ENCODE assay signal across 10 cellular contexts in the genomic region with DNA sequence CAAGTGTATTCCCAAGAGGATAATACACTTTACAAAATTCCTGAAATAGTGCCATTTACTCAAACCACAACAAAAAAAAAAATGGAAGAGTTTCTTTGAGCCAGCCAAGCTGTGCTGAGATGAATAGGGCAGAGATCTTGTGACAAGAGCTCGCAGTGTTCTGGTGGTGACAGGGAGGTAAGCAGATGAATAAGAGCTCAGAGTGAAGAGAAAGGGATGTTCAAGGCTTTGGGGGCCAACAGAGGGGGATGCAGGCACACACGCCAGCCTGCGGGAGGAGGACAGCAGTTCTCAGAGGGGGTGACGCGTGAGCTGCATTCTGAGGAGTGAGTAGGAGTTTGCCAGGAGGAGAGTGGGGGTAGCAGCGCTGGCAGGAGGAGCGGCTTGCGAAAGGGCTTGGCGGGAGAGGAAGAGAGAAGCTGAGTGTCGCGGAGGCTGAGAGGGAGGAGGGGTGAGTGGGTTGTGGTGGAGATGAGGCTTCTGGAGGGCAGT.
A peak's percentile ranks its signal among the peaks of the same experiment; 100 is the strongest.
DNase-seq lines count a peak whose midpoint lies in the region; ATAC-seq and TF ChIP-seq lines count a peak whose summit lies in the region.
"Had no signal": no experiment of that assay in that cellular context is flagged by ENCODE, and none has a peak within 500 bp of the region (broad histone marks: within the 10 kb centered on the region; RNA-seq: fewer than 3 reads in every experiment).

No MANE protein-coding gene starts in this region.

- H3K27me3 ChIP-seq in dorsolateral prefrontal cortex (no peaks in the 10 kb centered on the region), lung (ENCODE audit: control insufficient read depth, insufficient read depth) (no peaks in the 10 kb centered on the region), uterus (no peaks in the 10 kb centered on the region)
- H3K27me3 ChIP-seq in CD8-positive, alpha-beta T cell (ENCODE audit: insufficient read depth, low read length) = no peaks in the 10 kb centered on the region

- no peak for TF ChIP-seq POLR2A in uterus (IDR thresholded peaks at IDR 0.05)

- WGBS in lung, 2 donors = 60 to 68% methylated on average over 11 of the region's 11 CpGs

- H3K27ac ChIP-seq in dorsolateral prefrontal cortex (peak overlapping the region; percentile 76 to 97 (median 90)), lung (ENCODE audit: low read depth in 1 of 2, low read length in 1 of 2) (no peak overlapping the region), uterus (peak overlapping the region; percentile 37 to 62), RWPE1 (no peak overlapping the region)
- no peak overlapping the region for H3K27ac ChIP-seq in CD8-positive, alpha-beta T cell (ENCODE audit: low read depth, low read length)

- peak; percentile 42 for ATAC-seq in activated CD4-positive, alpha-beta T cell treated with anti-CD3 and anti-CD28 coated beads for 36 hours
- peak; percentile 60 for ATAC-seq in lung (ENCODE audit: insufficient read depth, low FRiP score)
- no peak for ATAC-seq in CD8-positive, alpha-beta T cell

- H3K4me3 Mint-ChIP-seq in activated CD4-positive, alpha-beta T cell treated with anti-CD3 and anti-CD28 coated beads for 36 hours = no peak overlapping the region
- no peak overlapping the region for H3K4me3 Mint-ChIP-seq in CD8-positive, alpha-beta T cell
- H3K4me3 Mint-ChIP-seq: B cell had no signal

- H3K9me3 ChIP-seq in lung (ENCODE audit: control insufficient read depth in 2 of 2, insufficient read depth in 1 of 2, low read length in 1 of 2) (no peaks in the 10 kb centered on the region), uterus (no peaks in the 10 kb centered on the region)
- no peaks in the 10 kb centered on the region for H3K9me3 ChIP-seq in CD8-positive, alpha-beta T cell (ENCODE audit: low read length)

- no peaks in the 10 kb centered on the region for H3K36me3 Mint-ChIP-seq in activated CD4-positive, alpha-beta T cell treated with anti-CD3 and anti-CD28 coated beads for 36 hours (ENCODE audit: low read depth)
- H3K36me3 Mint-ChIP-seq in CD8-positive, alpha-beta T cell = no peaks in the 10 kb centered on the region

- DNase-seq in activated CD4-positive, alpha-beta T cell treated with anti-CD3 and anti-CD28 coated beads for 36 hours = peak; percentile 6
- DNase-seq in activated CD4-positive, alpha-beta T cell treated with anti-CD3 and anti-CD28 coated beads for 48 hours = no peak
- DNase-seq in dorsolateral prefrontal cortex = peak; percentile 51 to 94 (median 86)
- peak; percentile 64 for DNase-seq in lung (ENCODE audit: low spot score)
- DNase-seq in uterus = peak; percentile 85 to 93
- DNase-seq in RWPE1 (ENCODE audit: low spot score) = no peak
- no peak for DNase-seq in UCSD-AML1 (lab: John Stamatoyannopoulos, UW; ENCODE audit: unreplicated experiment)
- DNase-seq in CD8-positive, alpha-beta T cell = no peak
- DNase-seq: KG1 had no signal

- H3K27ac Mint-ChIP-seq in activated CD4-positive, alpha-beta T cell treated with anti-CD3 and anti-CD28 coated beads for 36 hours = no peak overlapping the region
- no peak overlapping the region for H3K27ac Mint-ChIP-seq in CD8-positive, alpha-beta T cell
- H3K27ac Mint-ChIP-seq: B cell had no signal

- H3K4me1 ChIP-seq in lung (ENCODE audit: control insufficient read depth in 2 of 2, insufficient read depth in 2 of 2, low read length in 2 of 2) = no peaks in the 10 kb centered on the region
- no peaks in the 10 kb centered on the region for H3K4me1 ChIP-seq in uterus
- no peaks in the 10 kb centered on the region for H3K4me1 ChIP-seq in CD8-positive, alpha-beta T cell (ENCODE audit: insufficient read depth, low read length)

- CTCF ChIA-PET in activated CD4-positive, alpha-beta T cell treated with anti-CD3 and anti-CD28 coated beads for 36 hours (lab: Charles Lee) = interaction anchor here (0.5 to 1.6 kb wide), 3 partner anchors 16 to 98 kb away, joined by 3 to 6 read pairs (median 5); no protein-coding TSS in a partner anchor
- CTCF ChIA-PET in RWPE1 (lab: Yijun Ruan, JAX) = no interaction called here
- CTCF ChIA-PET in CD8-positive, alpha-beta T cell (lab: Charles Lee) = interaction anchor here (1.1 to 2.2 kb wide), 3 partner anchors 13 to 26 kb away, joined by 3 to 8 read pairs (median 3); no protein-coding TSS in a partner anchor

- H3K36me3 ChIP-seq in lung (ENCODE audit: control insufficient read depth in 2 of 2, insufficient read depth in 2 of 2, low read length in 2 of 2) (peaks cover 9 to 24% of the 10 kb centered on the region in 2 donors), uterus (no peaks in the 10 kb centered on the region)
- H3K36me3 ChIP-seq in CD8-positive, alpha-beta T cell (ENCODE audit: insufficient read depth, low read length) = no peaks in the 10 kb centered on the region

- no peaks in the 10 kb centered on the region for H3K9me3 Mint-ChIP-seq in activated CD4-positive, alpha-beta T cell treated with anti-CD3 and anti-CD28 coated beads for 36 hours (ENCODE audit: low read depth)
- H3K9me3 Mint-ChIP-seq in CD8-positive, alpha-beta T cell = no peaks in the 10 kb centered on the region

- TF ChIP-seq CTCF in dorsolateral prefrontal cortex (IDR thresholded peaks at IDR 0.05 in 54 of 56, conservative IDR thresholded peaks at IDR 0.05 in 2 of 56; ENCODE audit: low read depth in 1 of 56, partially characterized antibody in 56 of 56) = peak in 18 of 56 donors; percentile 5 to 23 (median 14)
- no peak for TF ChIP-seq CTCF in lung (IDR thresholded peaks at IDR 0.05; ENCODE audit: control extremely low read depth, extremely low read depth)
- no peak for TF ChIP-seq CTCF in uterus (IDR thresholded peaks at IDR 0.05)
- TF ChIP-seq CTCF in RWPE1 (conservative IDR thresholded peaks at IDR 0.05; ENCODE audit: low read depth) = no peak
- TF ChIP-seq CTCF in CD8-positive, alpha-beta T cell (IDR thresholded peaks at IDR 0.05) = no peak

- H3K27me3 Mint-ChIP-seq in activated CD4-positive, alpha-beta T cell treated with anti-CD3 and anti-CD28 coated beads for 36 hours = peaks cover 5% of the 10 kb centered on the region
- H3K27me3 Mint-ChIP-seq in CD8-positive, alpha-beta T cell (ENCODE audit: low read depth) = peaks cover 10% of the 10 kb centered on the region

- no peaks in the 10 kb centered on the region for H3K4me1 Mint-ChIP-seq in activated CD4-positive, alpha-beta T cell treated with anti-CD3 and anti-CD28 coated beads for 36 hours
- no peaks in the 10 kb centered on the region for H3K4me1 Mint-ChIP-seq in CD8-positive, alpha-beta T cell (ENCODE audit: low read depth)
- H3K4me1 Mint-ChIP-seq: B cell had no signal

- H3K4me3 ChIP-seq in dorsolateral prefrontal cortex (peak overlapping the region in 55 of 59 donors; percentile 3 to 58 (median 33)), lung (no peak overlapping the region), uterus (no peak overlapping the region)
- H3K4me3 ChIP-seq in CD8-positive, alpha-beta T cell (ENCODE audit: low read depth, low read length) = no peak overlapping the region

- intact Hi-C loops in activated CD4-positive, alpha-beta T cell treated with anti-CD3 and anti-CD28 coated beads for 36 hours (cut with DNase I, micrococcal nuclease) = loop anchor here in 1 of 2 experiments (10.0 kb wide), 2 partner anchors 328 to 1138 kb away; no protein-coding TSS in a partner anchor
- intact Hi-C loops in dorsolateral prefrontal cortex (cut with DNase I) = loop anchor here in 1 of 2 donors (10.0 kb wide), 1 partner anchor 448 kb away; a partner anchor contains a TSS
- intact Hi-C loops in uterus (cut with DNase I; ENCODE audit: low total_unique reads) = no loop called here
- intact Hi-C loops in CD8-positive, alpha-beta T cell (cut with DNase I, micrococcal nuclease) = no loop called here

- POLR2A ChIA-PET in activated CD4-positive, alpha-beta T cell treated with anti-CD3 and anti-CD28 coated beads for 36 hours (lab: Charles Lee) = no interaction called here
- POLR2A ChIA-PET in RWPE1 (lab: Yijun Ruan, JAX; ENCODE audit: low non-redundant PET) = no interaction called here
- POLR2A ChIA-PET in CD8-positive, alpha-beta T cell (lab: Charles Lee) = no interaction called here

Comparison
In these comparisons a context has a peak if more than half of its experiments do, and no peak if none do; other contexts are left out.
1. DNase-seq: peak in activated CD4-positive, alpha-beta T cell treated with anti-CD3 and anti-CD28 coated beads for 36 hours (single experiment), dorsolateral prefrontal cortex (10 of 10), lung (single experiment) and uterus (2 of 2); none in activated CD4-positive, alpha-beta T cell treated with anti-CD3 and anti-CD28 coated beads for 48 hours (single experiment), RWPE1 (single experiment), UCSD-AML1 (single experiment) and CD8-positive, alpha-beta T cell (0 of 7).
2. H3K27ac ChIP-seq: peak in dorsolateral prefrontal cortex (59 of 59) and uterus (2 of 2); none in lung (0 of 2), RWPE1 (single experiment) and CD8-positive, alpha-beta T cell (single experiment).
3. H3K4me3 ChIP-seq: peak in dorsolateral prefrontal cortex (55 of 59); none in lung (single experiment), uterus (0 of 2) and CD8-positive, alpha-beta T cell (single experiment).